9 cellular contexts compared by ENCODE assay signal in genomic region chr20:53774487-53775203, GRCh38.
A peak's percentile ranks its signal among the peaks of the same experiment; 100 is the strongest.
DNase-seq lines count a peak whose midpoint lies in the region; ATAC-seq and TF ChIP-seq lines count a peak whose summit lies in the region.
"Had no signal": no experiment of that assay in that cellular context is flagged by ENCODE, and none has a peak within 500 bp of the region (broad histone marks: within the 10 kb centered on the region; RNA-seq: fewer than 3 reads in every experiment).

No MANE protein-coding gene starts in this region.

- H4K8ac ChIP-seq in mesenchymal stem cell (ENCODE audit: low read length): peak overlapping the region; percentile 24

- no peak overlapping the region for H3K18ac ChIP-seq in mesenchymal stem cell (ENCODE audit: low read depth in 1 of 2, low read length in 2 of 2)

- H4K20me1 ChIP-seq in mammary epithelial cell (ENCODE audit: insufficient read depth, low read length): no peaks in the 10 kb centered on the region
- H4K20me1 ChIP-seq: BLaER1 treated with 17β-estradiol and CSF1 and Interleukin-3, amounts not matched to agents 10 nM and 100 nM had no signal

- no peaks in the 10 kb centered on the region for H3K9me3 ChIP-seq in mammary epithelial cell (replicated peaks; ENCODE audit: insufficient read depth, low read length)
- H3K9me3 ChIP-seq in mesenchymal stem cell (ENCODE audit: control insufficient read depth, low read length): no peaks in the 10 kb centered on the region
- H3K9me3 ChIP-seq in colonic mucosa: no peaks in the 10 kb centered on the region
- H3K9me3 ChIP-seq: BLaER1 treated with 17β-estradiol and CSF1 and Interleukin-3, amounts not matched to agents 10 nM and 100 nM had no signal

- H3K27ac ChIP-seq in mammary epithelial cell (ENCODE audit: insufficient read depth, low read depth, low read length): peak overlapping the region; percentile 100
- peak overlapping the region; percentile 69 for H3K27ac ChIP-seq in mesenchymal stem cell (ENCODE audit: low read length, poor library complexity, severe bottlenecking)
- H3K27ac ChIP-seq in colonic mucosa: no peak overlapping the region
- H3K27ac ChIP-seq: BLaER1 treated with 17β-estradiol and CSF1 and Interleukin-3, amounts not matched to agents 10 nM and 100 nM had no signal

- H2AFZ ChIP-seq in mammary epithelial cell (ENCODE audit: low read depth, low read length) (peak overlapping the region; percentile 52), mesenchymal stem cell (ENCODE audit: low read depth, low read length) (no peak overlapping the region)

- no peak overlapping the region for H2BK15ac ChIP-seq in mesenchymal stem cell (ENCODE audit: low read depth, poor library complexity, severe bottlenecking)

- H3K9ac ChIP-seq in mammary epithelial cell (ENCODE audit: insufficient read depth, low read length) (peak overlapping the region; percentile 94), mesenchymal stem cell (ENCODE audit: low read length) (peak overlapping the region; percentile 90), colonic mucosa (ENCODE audit: low read depth in 2 of 2, low read length in 2 of 2) (no peak overlapping the region)
- H3K9ac ChIP-seq: BLaER1 treated with 17β-estradiol and CSF1 and Interleukin-3, amounts not matched to agents 10 nM and 100 nM had no signal

- no peak for ATAC-seq in HG03439 (IDR thresholded peaks at IDR 0.05; ENCODE audit: unreplicated experiment)

- peaks cover 25% of the 10 kb centered on the region for H3K4me1 ChIP-seq in mammary epithelial cell (ENCODE audit: insufficient read depth, low read length)
- H3K4me1 ChIP-seq in mesenchymal stem cell (ENCODE audit: control insufficient read depth, insufficient read depth, low read depth, low read length): peaks cover 6% of the 10 kb centered on the region
- H3K4me1 ChIP-seq in colonic mucosa: no peaks in the 10 kb centered on the region

- DNase-seq in 8988T (peak; percentile 63), HT1080 (ENCODE audit: low read depth) (peak; percentile 93), mammary epithelial cell (peak; percentile 92), mesenchymal stem cell (peak; percentile 90), colonic mucosa (no peak), DMS79 treated with DMSO at 0.1 percent for 48 hours (lab: John Stamatoyannopoulos, UW) (no peak), putamen (ENCODE audit: low spot score) (no peak)

- H3K79me2 ChIP-seq in mammary epithelial cell (ENCODE audit: insufficient read depth, low read length): no peaks in the 10 kb centered on the region

- H3K4me3 ChIP-seq in mammary epithelial cell (replicated peaks in 1 of 3; ENCODE audit: insufficient read depth in 1 of 3, low read depth in 2 of 3, low read length in 3 of 3) (peak overlapping the region in 1 of 3 experiments; percentile 27), mesenchymal stem cell (ENCODE audit: insufficient read depth in 1 of 2, low read depth in 1 of 2, low read length in 2 of 2) (peak overlapping the region in 1 of 2 experiments; percentile 48), colonic mucosa (no peak overlapping the region)
- H3K4me3 ChIP-seq: BLaER1 treated with 17β-estradiol and CSF1 and Interleukin-3, amounts not matched to agents 10 nM and 100 nM had no signal

- no peak overlapping the region for H4K91ac ChIP-seq in mesenchymal stem cell (ENCODE audit: low read length)

- peak overlapping the region; percentile 74 for H2AK5ac ChIP-seq in mesenchymal stem cell (ENCODE audit: low read length, severe bottlenecking)

- H3K27me3 ChIP-seq in mammary epithelial cell (ENCODE audit: insufficient read depth, low read length) (no peaks in the 10 kb centered on the region), mesenchymal stem cell (ENCODE audit: control insufficient read depth in 1 of 2, insufficient read depth in 1 of 2, low read length in 2 of 2) (no peaks in the 10 kb centered on the region), colonic mucosa (no peaks in the 10 kb centered on the region)
- H3K27me3 ChIP-seq: BLaER1 treated with 17β-estradiol and CSF1 and Interleukin-3, amounts not matched to agents 10 nM and 100 nM had no signal

- no peak overlapping the region for H3K23ac ChIP-seq in mesenchymal stem cell (ENCODE audit: low read length in 2 of 2)

- H3K4me2 ChIP-seq in mammary epithelial cell (ENCODE audit: insufficient read depth, low read depth, low read length) (peak overlapping the region; percentile 78), mesenchymal stem cell (ENCODE audit: low read length, poor library complexity, severe bottlenecking) (no peak overlapping the region)

- TF ChIP-seq CTCF in mammary epithelial cell (conservative IDR thresholded peaks at IDR 0.05 in 1 of 2, IDR thresholded peaks at IDR 0.05 in 1 of 2; ENCODE audit: extremely low read depth in 1 of 2, insufficient read depth in 1 of 2, low read depth in 1 of 2, low read length in 2 of 2) (no peak), colonic mucosa (IDR thresholded peaks at IDR 0.05) (no peak)

- dilution Hi-C loops in mammary epithelial cell (cut with HindIII; ENCODE audit: low sequenced_read_pairs): loop anchor here (25.0 kb wide), 2 partner anchors 138 to 187 kb away; partner anchors contain the start of gene ZNF217

- peak overlapping the region in 1 of 2 experiments; percentile 71 for H3K4ac ChIP-seq in mesenchymal stem cell (ENCODE audit: low read depth in 1 of 2, low read length in 2 of 2)

- WGBS in mammary epithelial cell (ENCODE audit: low coverage, missing lambda C conversion rate): 25% methylated on average over 9 of the region's 9 CpGs
- 50% methylated on average over 9 of the region's 9 CpGs for WGBS in mesenchymal stem cell

- H3K36me3 ChIP-seq in mammary epithelial cell (ENCODE audit: insufficient read depth, low read length) (no peaks in the 10 kb centered on the region), mesenchymal stem cell (ENCODE audit: control insufficient read depth in 1 of 2, insufficient read depth in 2 of 2, low read depth in 1 of 2, low read length in 2 of 2) (no peaks in the 10 kb centered on the region), colonic mucosa (no peaks in the 10 kb centered on the region)
- H3K36me3 ChIP-seq: BLaER1 treated with 17β-estradiol and CSF1 and Interleukin-3, amounts not matched to agents 10 nM and 100 nM had no signal

- H3K14ac ChIP-seq in mesenchymal stem cell (ENCODE audit: low read length in 2 of 2): no peak overlapping the region

- H3K79me1 ChIP-seq in mesenchymal stem cell (replicated peaks; ENCODE audit: low read length, poor library complexity, severe bottlenecking): no peaks in the 10 kb centered on the region

- H2BK5ac ChIP-seq in mesenchymal stem cell (ENCODE audit: low read depth, low read length, poor library complexity, severe bottlenecking): no peak overlapping the region

- in situ Hi-C loops in mammary epithelial cell (cut with MboI; ENCODE audit: low sequenced_read_pairs in 2 of 2): loop anchor here in 1 of 2 donors (25.0 kb wide), 1 partner anchor 138 kb away; no protein-coding TSS in a partner anchor

- CTCF ChIA-PET in mammary epithelial cell (lab: Charles Lee; ENCODE audit: low non-redundant PET): no interaction called here

- H2BK120ac ChIP-seq in mesenchymal stem cell (ENCODE audit: low read depth, low read length): no peak overlapping the region

- BruUV-seq in mammary epithelial cell (replicated peaks; lab: Mats Ljungman, UMichigan): no TSS peak

- no peak overlapping the region for H2BK12ac ChIP-seq in mesenchymal stem cell (ENCODE audit: low read length in 2 of 2)

- intact Hi-C loops in mammary epithelial cell (cut with micrococcal nuclease): loop anchor here (1.0 to 5.0 kb wide), 6 partner anchors 32 to 196 kb away; no protein-coding TSS in a partner anchor
- intact Hi-C loops in colonic mucosa (cut with DNase I): no loop called here

Comparison
In these comparisons a context has a peak if more than half of its experiments do, and no peak if none do; other contexts are left out.
1. DNase-seq: peak in 8988T (single experiment), HT1080 (single experiment), mammary epithelial cell (single experiment) and mesenchymal stem cell (single experiment); none in colonic mucosa (single experiment), DMS79 treated with DMSO at 0.1 percent for 48 hours (single experiment) and putamen (single experiment).
2. H3K9ac ChIP-seq: peak in mammary epithelial cell (single experiment) and mesenchymal stem cell (single experiment); none in colonic mucosa (0 of 2).